Comparison of ENCODE assay signal across 23 cellular contexts in genomic region chr6:156378853-156379252, GRCh38.
DNase-seq lines count a peak whose midpoint lies in the region; ATAC-seq, FAIRE-seq and TF ChIP-seq lines count a peak whose summit lies in the region.
"Had no signal": no experiment of that assay in that cellular context is flagged by ENCODE, and none has a peak within 500 bp of the region (broad histone marks: within the 10 kb centered on the region; RNA-seq: fewer than 3 reads in every experiment).

No MANE protein-coding gene starts in this region.

- no peak for TF ChIP-seq POLR2A in GM12878 (IDR thresholded peaks at IDR 0.05; ENCODE audit: low read depth, low read length)
- TF ChIP-seq POLR2A in lower leg skin (IDR thresholded peaks at IDR 0.05), result no peak

- ATAC-seq in GM12878, result peak; percentile 57; the same call in 2 of the 3 replicates
- ATAC-seq: gastrocnemius medialis, mucosa of descending colon had no signal

- TF ChIP-seq EP300 in GM12878 (IDR thresholded peaks at IDR 0.05; ENCODE audit: borderline replicate concordance in 1 of 2, control insufficient read depth in 1 of 2, low read depth in 2 of 2, low read length in 2 of 2), result no peak

- H3K4me1 Mint-ChIP-seq in HFFc6 (ENCODE audit: low read depth) (peaks cover 20% of the 10 kb centered on the region), neural progenitor cell (peaks cover 8% of the 10 kb centered on the region)
- H3K4me1 Mint-ChIP-seq in activated T-helper 1 cell treated with anti-CD3 and anti-CD28 coated beads, Interleukin-12 subunit alpha, Interleukin-12 subunit beta, Interleukin-2, Interleukin-4 antibody, amounts not matched to agents 30 ng/mL and 10 ng/mL and 1 ng/mL, durations not matched to agents 14 hours and 24 hours and 36 hours (ENCODE audit: low read depth), result no peaks in the 10 kb centered on the region

- intact Hi-C loops in GM12878 (cut with micrococcal nuclease; ENCODE audit: unreplicated experiment), result no loop called here
- intact Hi-C loops in lower leg skin (cut with DNase I; ENCODE audit: low total_unique reads), result no loop called here
- intact Hi-C loops in activated T-helper 1 cell treated with anti-CD3 and anti-CD28 coated beads, Interleukin-12 subunit alpha, Interleukin-12 subunit beta, Interleukin-2, Interleukin-4 antibody, amounts not matched to agents 30 ng/mL and 10 ng/mL and 1 ng/mL, durations not matched to agents 14 hours and 24 hours and 36 hours (cut with micrococcal nuclease), result no loop called here

- H3F3A ChIP-seq in neural progenitor cell (ENCODE audit: low read depth), result no peaks in the 10 kb centered on the region

- POLR2A ChIA-PET in GM12878 (lab: Charles Lee), result no interaction called here

- SMC1A ChIA-PET in GM12878 (lab: Charles Lee; ENCODE audit: uncharacterized antibody, unreplicated experiment), result interaction anchor here (0.7 kb wide), 1 partner anchor 807 kb away, joined by 3 read pairs; no protein-coding TSS in a partner anchor

- H2AFZ ChIP-seq in GM12878 (ENCODE audit: control insufficient read depth, low read depth, low read length) (no peak overlapping the region), neural progenitor cell (replicated peaks) (no peak overlapping the region)

- H3K4me2 ChIP-seq in GM12878 (ENCODE audit: control insufficient read depth, insufficient read depth) (no peak overlapping the region), neural progenitor cell (no peak overlapping the region)
- H3K4me2 ChIP-seq: KMS-11 had no signal

- H4K20me1 ChIP-seq in GM12878 (ENCODE audit: control insufficient read depth, insufficient read depth) (no peaks in the 10 kb centered on the region), neural progenitor cell (ENCODE audit: low read depth) (no peaks in the 10 kb centered on the region)

- H3K9me3 ChIP-seq in GM12878 (replicated peaks; ENCODE audit: control insufficient read depth, insufficient read depth, low read length) (no peaks in the 10 kb centered on the region), neural progenitor cell (ENCODE audit: low read depth) (no peaks in the 10 kb centered on the region)
- H3K9me3 ChIP-seq: gastrocnemius medialis, mucosa of descending colon, neutrophil, spleen, suprapubic skin had no signal

- H3K36me3 ChIP-seq in GM12878 (ENCODE audit: control insufficient read depth in 2 of 2, insufficient read depth in 2 of 2, low read length in 1 of 2), result no peaks in the 10 kb centered on the region
- no peaks in the 10 kb centered on the region for H3K36me3 ChIP-seq in neural progenitor cell
- H3K36me3 ChIP-seq: gastrocnemius medialis, neutrophil, spleen, suprapubic skin had no signal

- DNase-seq in GM10266 (ENCODE audit: extremely low spot score) (no peak), HFFc6 (no peak), GM12878 (ENCODE audit: low read depth, low spot score) (no peak), neural progenitor cell (ENCODE audit: low spot score) (no peak), lower leg skin (ENCODE audit: low spot score in 2 of 2) (no peak), RCC 7860 (ENCODE audit: low spot score) (no peak)
- no peak for DNase-seq in activated T-helper 1 cell treated with anti-CD3 and anti-CD28 coated beads, Interleukin-12 subunit alpha, Interleukin-12 subunit beta, Interleukin-2, Interleukin-4 antibody, amounts not matched to agents 30 ng/mL and 10 ng/mL and 1 ng/mL, durations not matched to agents 14 hours and 24 hours and 36 hours (ENCODE audit: low spot score)
- DNase-seq: activated CD4-positive, alpha-beta T cell treated with anti-CD3 and anti-CD28 coated beads, Interleukin-2, amount 50 U/mL, for 4 hours; activated naive CD4-positive, alpha-beta T cell treated with Interleukin-2 at 50 U/mL for 16 hours; activated T-cell treated with anti-CD3 and anti-CD28 coated beads for 4 hours; amygdala; caudate nucleus; erythroblast; gastrocnemius medialis; mucosa of descending colon; NCI-H1092 treated with DMSO at 0.1 percent for 48 hours; NCI-H2029 treated with DMSO at 0.1 percent for 48 hours; NCI-H446 treated with DMSO at 0.1 percent for 48 hours; spleen; stimulated activated CD4-positive, alpha-beta T cell treated with anti-CD3 and anti-CD28 coated beads, Interleukin-4, amount 100 ng/mL, for 4 hours had no signal

- H3K27ac Mint-ChIP-seq in HFFc6 (no peak overlapping the region), neural progenitor cell (no peak overlapping the region)
- no peak overlapping the region for H3K27ac Mint-ChIP-seq in activated T-helper 1 cell treated with anti-CD3 and anti-CD28 coated beads, Interleukin-12 subunit alpha, Interleukin-12 subunit beta, Interleukin-2, Interleukin-4 antibody, amounts not matched to agents 30 ng/mL and 10 ng/mL and 1 ng/mL, durations not matched to agents 14 hours and 24 hours and 36 hours

- CTCF ChIA-PET in GM12878 (lab: Yijun Ruan, JAX), result no interaction called here

- peak; percentile 32 for TF ChIP-seq CTCF in GM10266 (IDR thresholded peaks at IDR 0.05; ENCODE audit: control insufficient read depth, insufficient read depth, low read depth, missing control alignments)
- no peak for TF ChIP-seq CTCF in HFFc6 (IDR thresholded peaks at IDR 0.05)
- TF ChIP-seq CTCF in GM12878 (IDR thresholded peaks at IDR 0.05 in 2 of 3, conservative IDR thresholded peaks at IDR 0.05 in 1 of 3; ENCODE audit: control insufficient read depth in 2 of 3, extremely low read depth in 1 of 3, insufficient read depth in 1 of 3, low read depth in 3 of 3, low read length in 3 of 3), result peak; percentile 25 to 33 (median 30); a peak in 3 of 6 replicates
- TF ChIP-seq CTCF in neural progenitor cell (IDR thresholded peaks at IDR 0.05), result peak; percentile 10
- TF ChIP-seq CTCF in lower leg skin (IDR thresholded peaks at IDR 0.05), result no peak

- H3K27me3 Mint-ChIP-seq in HFFc6 (ENCODE audit: insufficient read depth) (peaks cover 2% of the 10 kb centered on the region; the same call in 1 of the 2 replicates), neural progenitor cell (ENCODE audit: insufficient read depth, low read depth) (peaks cover 2% of the 10 kb centered on the region)
- H3K27me3 Mint-ChIP-seq in activated T-helper 1 cell treated with anti-CD3 and anti-CD28 coated beads, Interleukin-12 subunit alpha, Interleukin-12 subunit beta, Interleukin-2, Interleukin-4 antibody, amounts not matched to agents 30 ng/mL and 10 ng/mL and 1 ng/mL, durations not matched to agents 14 hours and 24 hours and 36 hours (ENCODE audit: insufficient read depth), result peaks cover 3% of the 10 kb centered on the region

- H3K36me3 Mint-ChIP-seq in HFFc6 (ENCODE audit: low read depth) (no peaks in the 10 kb centered on the region), neural progenitor cell (no peaks in the 10 kb centered on the region)
- H3K36me3 Mint-ChIP-seq in activated T-helper 1 cell treated with anti-CD3 and anti-CD28 coated beads, Interleukin-12 subunit alpha, Interleukin-12 subunit beta, Interleukin-2, Interleukin-4 antibody, amounts not matched to agents 30 ng/mL and 10 ng/mL and 1 ng/mL, durations not matched to agents 14 hours and 24 hours and 36 hours (ENCODE audit: low read depth), result no peaks in the 10 kb centered on the region

- no peaks in the 10 kb centered on the region for H3K79me2 ChIP-seq in GM12878 (ENCODE audit: control insufficient read depth, insufficient read depth, low read length)
- no peaks in the 10 kb centered on the region for H3K79me2 ChIP-seq in neural progenitor cell (ENCODE audit: low read depth)

- H3K27me3 ChIP-seq in GM12878 (replicated peaks in 1 of 2; ENCODE audit: control insufficient read depth in 2 of 2, insufficient read depth in 2 of 2, low read length in 1 of 2), result peaks cover 0 to 6% of the 10 kb centered on the region in 2 experiments; a peak in 1 of 4 replicates
- no peaks in the 10 kb centered on the region for H3K27me3 ChIP-seq in neural progenitor cell
- H3K27me3 ChIP-seq: gastrocnemius medialis, neutrophil, spleen, suprapubic skin had no signal

- no peak for FAIRE-seq in GM12878 (lab: Jason Lieb, UNC)
- no peak for FAIRE-seq in RCC 7860 (lab: Jason Lieb, UNC)

- no TSS peak for BruUV-seq in GM12878 (replicated peaks; lab: Mats Ljungman, UMichigan)

- H3K4me1 ChIP-seq in GM12878 (ENCODE audit: control insufficient read depth, insufficient read depth, low read length) (no peaks in the 10 kb centered on the region), neural progenitor cell (no peaks in the 10 kb centered on the region)
- H3K4me1 ChIP-seq: gastrocnemius medialis, spleen had no signal

- in situ Hi-C loops in GM12878 (cut with MboI), result no loop called here

- peaks cover 5% of the 10 kb centered on the region for H3K9me3 Mint-ChIP-seq in HFFc6
- H3K9me3 Mint-ChIP-seq in neural progenitor cell, result no peaks in the 10 kb centered on the region
- H3K9me3 Mint-ChIP-seq in activated T-helper 1 cell treated with anti-CD3 and anti-CD28 coated beads, Interleukin-12 subunit alpha, Interleukin-12 subunit beta, Interleukin-2, Interleukin-4 antibody, amounts not matched to agents 30 ng/mL and 10 ng/mL and 1 ng/mL, durations not matched to agents 14 hours and 24 hours and 36 hours, result no peaks in the 10 kb centered on the region

- no peak overlapping the region for H3K4me3 ChIP-seq in GM12878
- no peak overlapping the region for H3K4me3 ChIP-seq in neural progenitor cell
- no peak overlapping the region for H3K4me3 ChIP-seq in lower leg skin (ENCODE audit: low read depth, poor library complexity, severe bottlenecking)
- H3K4me3 ChIP-seq: gastrocnemius medialis, mucosa of descending colon, spleen, suprapubic skin had no signal

- H3K9ac ChIP-seq in GM12878 (ENCODE audit: control insufficient read depth, insufficient read depth, low read length) (no peak overlapping the region), neural progenitor cell (no peak overlapping the region)
- H3K9ac ChIP-seq: KMS-11 had no signal

- H3K27ac ChIP-seq in GM12878 (ENCODE audit: control insufficient read depth, insufficient read depth), result no peak overlapping the region
- H3K27ac ChIP-seq in neural progenitor cell, result no peak overlapping the region
- H3K27ac ChIP-seq: gastrocnemius medialis, KMS-11, neutrophil, spleen, suprapubic skin had no signal

- TF ChIP-seq RAD21 in GM12878 (IDR thresholded peaks at IDR 0.05; ENCODE audit: insufficient read depth, low read depth, low read length), result peak; percentile 45

- RAD21 ChIA-PET in GM12878 (lab: Charles Lee; ENCODE audit: unreplicated experiment), result no interaction called here

- peak overlapping the region; percentile 7; the same call in 1 of the 2 replicates for H3K4me3 Mint-ChIP-seq in HFFc6
- no peak overlapping the region for H3K4me3 Mint-ChIP-seq in neural progenitor cell
- no peak overlapping the region for H3K4me3 Mint-ChIP-seq in activated T-helper 1 cell treated with anti-CD3 and anti-CD28 coated beads, Interleukin-12 subunit alpha, Interleukin-12 subunit beta, Interleukin-2, Interleukin-4 antibody, amounts not matched to agents 30 ng/mL and 10 ng/mL and 1 ng/mL, durations not matched to agents 14 hours and 24 hours and 36 hours

- WGBS in GM12878 (ENCODE audit: insufficient coverage, insufficient replicate concordance, low lambda C conversion rate, missing lambda C conversion rate), result 0% methylated on average over 1 of the region's 1 CpG
- WGBS in lower leg skin, 2 donors, result 86 to 93% methylated on average over 1 of the region's 1 CpG

TF ChIP-seq in GM12878, 131 proteins besides CTCF, POLR2A, EP300 and RAD21 (continues in another document):
- TF ChIP-seq NFXL1 (IDR thresholded peaks at IDR 0.05; ENCODE audit: borderline replicate concordance) (no peak), YBX1 (IDR thresholded peaks at IDR 0.05) (no peak)

Comparison
In these comparisons a context has a peak if more than half of its experiments do, and no peak if none do; other contexts are left out.
1. CTCF ChIP-seq: peak in GM10266 (single experiment), GM12878 (3 of 3) and neural progenitor cell (single experiment); none in HFFc6 (single experiment) and lower leg skin (0 of 3).